Comparison of ENCODE assay signal across 2 cellular contexts in the genomic region with DNA sequence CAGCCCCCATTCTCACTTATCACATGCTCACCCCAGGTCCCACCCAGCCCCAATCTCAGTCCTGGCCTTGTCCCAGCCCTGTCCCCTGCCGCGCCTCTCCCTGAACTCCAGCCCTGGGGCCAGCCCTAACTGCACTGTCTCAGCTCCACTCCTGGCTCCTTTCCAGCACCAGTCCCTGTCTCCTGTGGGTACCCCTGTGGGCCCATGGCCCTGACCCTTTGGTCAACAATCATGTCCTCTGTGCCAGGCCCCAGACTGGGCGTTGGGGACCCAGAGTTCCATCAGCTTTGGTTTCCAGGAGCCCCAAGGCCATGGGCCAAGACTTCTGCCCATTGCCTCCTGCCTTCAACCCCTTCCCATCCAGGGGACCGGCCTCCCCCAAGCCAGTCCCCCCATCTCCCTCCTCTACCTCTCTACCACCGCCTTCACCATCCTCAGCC.
TF ChIP-seq lines count a peak whose summit lies in the region.

No MANE protein-coding gene starts in this region.

TF ChIP-seq in SK-N-SH, 30 proteins besides CTCF, POLR2A, EP300 and RAD21:
- TF ChIP-seq SIN3A (IDR thresholded peaks at IDR 0.05; ENCODE audit: borderline replicate concordance, low read depth, low read length): no peak
- TF ChIP-seq, protein P1, sequence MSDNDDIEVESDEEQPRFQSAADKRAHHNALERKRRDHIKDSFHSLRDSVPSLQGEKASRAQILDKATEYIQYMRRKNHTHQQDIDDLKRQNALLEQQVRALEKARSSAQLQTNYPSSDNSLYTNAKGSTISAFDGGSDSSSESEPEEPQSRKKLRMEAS (IDR thresholded peaks at IDR 0.05; ENCODE audit: low read depth): no peak
- no peak for TF ChIP-seq FOSL2 (IDR thresholded peaks at IDR 0.05; ENCODE audit: borderline replicate concordance, low read depth)
- no peak for TF ChIP-seq YY1 (IDR thresholded peaks at IDR 0.05; ENCODE audit: low read depth)
- TF ChIP-seq FOXJ3 (CRISPR knock-in tag; IDR thresholded peaks at IDR 0.05): no peak
- TF ChIP-seq, protein P2, sequence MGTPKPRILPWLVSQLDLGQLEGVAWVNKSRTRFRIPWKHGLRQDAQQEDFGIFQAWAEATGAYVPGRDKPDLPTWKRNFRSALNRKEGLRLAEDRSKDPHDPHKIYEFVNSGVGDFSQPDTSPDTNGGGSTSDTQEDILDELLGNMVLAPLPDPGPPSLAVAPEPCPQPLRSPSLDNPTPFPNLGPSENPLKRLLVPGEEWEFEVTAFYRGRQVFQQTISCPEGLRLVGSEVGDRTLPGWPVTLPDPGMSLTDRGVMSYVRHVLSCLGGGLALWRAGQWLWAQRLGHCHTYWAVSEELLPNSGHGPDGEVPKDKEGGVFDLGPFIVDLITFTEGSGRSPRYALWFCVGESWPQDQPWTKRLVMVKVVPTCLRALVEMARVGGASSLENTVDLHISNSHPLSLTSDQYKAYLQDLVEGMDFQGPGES (IDR thresholded peaks at IDR 0.05; ENCODE audit: low read depth, low read length): no peak
- no peak for TF ChIP-seq MEF2A (IDR thresholded peaks at IDR 0.05; ENCODE audit: borderline replicate concordance, low read depth)
- TF ChIP-seq TCF12 (IDR thresholded peaks at IDR 0.05): no peak
- TF ChIP-seq NFIC (IDR thresholded peaks at IDR 0.05; ENCODE audit: borderline replicate concordance): no peak
- TF ChIP-seq TAF1 (IDR thresholded peaks at IDR 0.05; ENCODE audit: borderline replicate concordance, low read depth, low read length): no peak
- TF ChIP-seq, protein P3, sequence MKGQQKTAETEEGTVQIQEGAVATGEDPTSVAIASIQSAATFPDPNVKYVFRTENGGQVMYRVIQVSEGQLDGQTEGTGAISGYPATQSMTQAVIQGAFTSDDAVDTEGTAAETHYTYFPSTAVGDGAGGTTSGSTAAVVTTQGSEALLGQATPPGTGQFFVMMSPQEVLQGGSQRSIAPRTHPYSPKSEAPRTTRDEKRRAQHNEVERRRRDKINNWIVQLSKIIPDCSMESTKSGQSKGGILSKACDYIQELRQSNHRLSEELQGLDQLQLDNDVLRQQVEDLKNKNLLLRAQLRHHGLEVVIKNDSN (IDR thresholded peaks at IDR 0.05; ENCODE audit: borderline replicate concordance, low read depth): no peak
- TF ChIP-seq, protein P4, sequence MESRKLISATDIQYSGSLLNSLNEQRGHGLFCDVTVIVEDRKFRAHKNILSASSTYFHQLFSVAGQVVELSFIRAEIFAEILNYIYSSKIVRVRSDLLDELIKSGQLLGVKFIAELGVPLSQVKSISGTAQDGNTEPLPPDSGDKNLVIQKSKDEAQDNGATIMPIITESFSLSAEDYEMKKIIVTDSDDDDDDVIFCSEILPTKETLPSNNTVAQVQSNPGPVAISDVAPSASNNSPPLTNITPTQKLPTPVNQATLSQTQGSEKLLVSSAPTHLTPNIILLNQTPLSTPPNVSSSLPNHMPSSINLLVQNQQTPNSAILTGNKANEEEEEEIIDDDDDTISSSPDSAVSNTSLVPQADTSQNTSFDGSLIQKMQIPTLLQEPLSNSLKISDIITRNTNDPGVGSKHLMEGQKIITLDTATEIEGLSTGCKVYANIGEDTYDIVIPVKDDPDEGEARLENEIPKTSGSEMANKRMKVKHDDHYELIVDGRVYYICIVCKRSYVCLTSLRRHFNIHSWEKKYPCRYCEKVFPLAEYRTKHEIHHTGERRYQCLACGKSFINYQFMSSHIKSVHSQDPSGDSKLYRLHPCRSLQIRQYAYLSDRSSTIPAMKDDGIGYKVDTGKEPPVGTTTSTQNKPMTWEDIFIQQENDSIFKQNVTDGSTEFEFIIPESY (IDR thresholded peaks at IDR 0.05; ENCODE audit: borderline replicate concordance, low read depth): no peak
- no peak for TF ChIP-seq POLR2AphosphoS5 (IDR thresholded peaks at IDR 0.05; ENCODE audit: low read depth, low read length)
- TF ChIP-seq JUND (IDR thresholded peaks at IDR 0.05): no peak
TF ChIP-seq in SK-N-SH: peak in this region for 0.

TF ChIP-seq in SK-N-SH treated with all-trans-retinoic acid at 6 μM for 48 hours, 23 proteins besides CTCF, POLR2A, EP300 and RAD21:
- TF ChIP-seq ARNTL (CRISPR knock-in tag; IDR thresholded peaks at IDR 0.05; ENCODE audit: borderline replicate concordance, low read depth) (no peak), ZNF8 (CRISPR knock-in tag; IDR thresholded peaks at IDR 0.05) (no peak), RARB (CRISPR knock-in tag; IDR thresholded peaks at IDR 0.05) (no peak), ZNF70 (CRISPR knock-in tag; IDR thresholded peaks at IDR 0.05) (no peak), ESRRG (CRISPR knock-in tag; IDR thresholded peaks at IDR 0.05) (no peak), BACH2 (CRISPR knock-in tag; IDR thresholded peaks at IDR 0.05; ENCODE audit: borderline replicate concordance) (no peak), ZC3H10 (CRISPR knock-in tag; IDR thresholded peaks at IDR 0.05) (no peak), ZFP3 (CRISPR knock-in tag; IDR thresholded peaks at IDR 0.05) (no peak), GLIS3 (CRISPR knock-in tag; IDR thresholded peaks at IDR 0.05) (no peak), SNAI2 (CRISPR knock-in tag; IDR thresholded peaks at IDR 0.05) (no peak), ZNF565 (CRISPR knock-in tag; conservative IDR thresholded peaks at IDR 0.05; ENCODE audit: low read depth) (no peak), ZFP30 (CRISPR knock-in tag; IDR thresholded peaks at IDR 0.05) (no peak), CSDC2 (CRISPR knock-in tag; IDR thresholded peaks at IDR 0.05) (no peak), TOX (CRISPR knock-in tag; IDR thresholded peaks at IDR 0.05; ENCODE audit: borderline replicate concordance) (no peak), ISL1 (CRISPR knock-in tag; IDR thresholded peaks at IDR 0.05) (no peak)
- TF ChIP-seq, protein P5, sequence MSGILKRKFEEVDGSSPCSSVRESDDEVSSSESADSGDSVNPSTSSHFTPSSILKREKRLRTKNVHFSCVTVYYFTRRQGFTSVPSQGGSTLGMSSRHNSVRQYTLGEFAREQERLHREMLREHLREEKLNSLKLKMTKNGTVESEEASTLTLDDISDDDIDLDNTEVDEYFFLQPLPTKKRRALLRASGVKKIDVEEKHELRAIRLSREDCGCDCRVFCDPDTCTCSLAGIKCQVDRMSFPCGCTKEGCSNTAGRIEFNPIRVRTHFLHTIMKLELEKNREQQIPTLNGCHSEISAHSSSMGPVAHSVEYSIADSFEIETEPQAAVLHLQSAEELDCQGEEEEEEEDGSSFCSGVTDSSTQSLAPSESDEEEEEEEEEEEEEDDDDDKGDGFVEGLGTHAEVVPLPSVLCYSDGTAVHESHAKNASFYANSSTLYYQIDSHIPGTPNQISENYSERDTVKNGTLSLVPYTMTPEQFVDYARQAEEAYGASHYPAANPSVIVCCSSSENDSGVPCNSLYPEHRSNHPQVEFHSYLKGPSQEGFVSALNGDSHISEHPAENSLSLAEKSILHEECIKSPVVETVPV (CRISPR knock-in tag; IDR thresholded peaks at IDR 0.05): no peak
- TF ChIP-seq, protein P6, sequence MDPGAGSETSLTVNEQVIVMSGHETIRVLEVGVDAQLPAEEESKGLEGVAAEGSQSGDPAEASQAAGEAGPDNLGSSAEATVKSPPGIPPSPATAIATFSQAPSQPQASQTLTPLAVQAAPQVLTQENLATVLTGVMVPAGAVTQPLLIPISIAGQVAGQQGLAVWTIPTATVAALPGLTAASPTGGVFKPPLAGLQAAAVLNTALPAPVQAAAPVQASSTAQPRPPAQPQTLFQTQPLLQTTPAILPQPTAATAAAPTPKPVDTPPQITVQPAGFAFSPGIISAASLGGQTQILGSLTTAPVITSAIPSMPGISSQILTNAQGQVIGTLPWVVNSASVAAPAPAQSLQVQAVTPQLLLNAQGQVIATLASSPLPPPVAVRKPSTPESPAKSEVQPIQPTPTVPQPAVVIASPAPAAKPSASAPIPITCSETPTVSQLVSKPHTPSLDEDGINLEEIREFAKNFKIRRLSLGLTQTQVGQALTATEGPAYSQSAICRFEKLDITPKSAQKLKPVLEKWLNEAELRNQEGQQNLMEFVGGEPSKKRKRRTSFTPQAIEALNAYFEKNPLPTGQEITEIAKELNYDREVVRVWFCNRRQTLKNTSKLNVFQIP (CRISPR knock-in tag; IDR thresholded peaks at IDR 0.05; ENCODE audit: borderline replicate concordance, low read depth): no peak
- TF ChIP-seq, protein P7, sequence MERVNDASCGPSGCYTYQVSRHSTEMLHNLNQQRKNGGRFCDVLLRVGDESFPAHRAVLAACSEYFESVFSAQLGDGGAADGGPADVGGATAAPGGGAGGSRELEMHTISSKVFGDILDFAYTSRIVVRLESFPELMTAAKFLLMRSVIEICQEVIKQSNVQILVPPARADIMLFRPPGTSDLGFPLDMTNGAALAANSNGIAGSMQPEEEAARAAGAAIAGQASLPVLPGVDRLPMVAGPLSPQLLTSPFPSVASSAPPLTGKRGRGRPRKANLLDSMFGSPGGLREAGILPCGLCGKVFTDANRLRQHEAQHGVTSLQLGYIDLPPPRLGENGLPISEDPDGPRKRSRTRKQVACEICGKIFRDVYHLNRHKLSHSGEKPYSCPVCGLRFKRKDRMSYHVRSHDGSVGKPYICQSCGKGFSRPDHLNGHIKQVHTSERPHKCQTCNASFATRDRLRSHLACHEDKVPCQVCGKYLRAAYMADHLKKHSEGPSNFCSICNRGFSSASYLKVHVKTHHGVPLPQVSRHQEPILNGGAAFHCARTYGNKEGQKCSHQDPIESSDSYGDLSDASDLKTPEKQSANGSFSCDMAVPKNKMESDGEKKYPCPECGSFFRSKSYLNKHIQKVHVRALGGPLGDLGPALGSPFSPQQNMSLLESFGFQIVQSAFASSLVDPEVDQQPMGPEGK (CRISPR knock-in tag; IDR thresholded peaks at IDR 0.05; ENCODE audit: borderline replicate concordance): no peak
- TF ChIP-seq, protein P8, sequence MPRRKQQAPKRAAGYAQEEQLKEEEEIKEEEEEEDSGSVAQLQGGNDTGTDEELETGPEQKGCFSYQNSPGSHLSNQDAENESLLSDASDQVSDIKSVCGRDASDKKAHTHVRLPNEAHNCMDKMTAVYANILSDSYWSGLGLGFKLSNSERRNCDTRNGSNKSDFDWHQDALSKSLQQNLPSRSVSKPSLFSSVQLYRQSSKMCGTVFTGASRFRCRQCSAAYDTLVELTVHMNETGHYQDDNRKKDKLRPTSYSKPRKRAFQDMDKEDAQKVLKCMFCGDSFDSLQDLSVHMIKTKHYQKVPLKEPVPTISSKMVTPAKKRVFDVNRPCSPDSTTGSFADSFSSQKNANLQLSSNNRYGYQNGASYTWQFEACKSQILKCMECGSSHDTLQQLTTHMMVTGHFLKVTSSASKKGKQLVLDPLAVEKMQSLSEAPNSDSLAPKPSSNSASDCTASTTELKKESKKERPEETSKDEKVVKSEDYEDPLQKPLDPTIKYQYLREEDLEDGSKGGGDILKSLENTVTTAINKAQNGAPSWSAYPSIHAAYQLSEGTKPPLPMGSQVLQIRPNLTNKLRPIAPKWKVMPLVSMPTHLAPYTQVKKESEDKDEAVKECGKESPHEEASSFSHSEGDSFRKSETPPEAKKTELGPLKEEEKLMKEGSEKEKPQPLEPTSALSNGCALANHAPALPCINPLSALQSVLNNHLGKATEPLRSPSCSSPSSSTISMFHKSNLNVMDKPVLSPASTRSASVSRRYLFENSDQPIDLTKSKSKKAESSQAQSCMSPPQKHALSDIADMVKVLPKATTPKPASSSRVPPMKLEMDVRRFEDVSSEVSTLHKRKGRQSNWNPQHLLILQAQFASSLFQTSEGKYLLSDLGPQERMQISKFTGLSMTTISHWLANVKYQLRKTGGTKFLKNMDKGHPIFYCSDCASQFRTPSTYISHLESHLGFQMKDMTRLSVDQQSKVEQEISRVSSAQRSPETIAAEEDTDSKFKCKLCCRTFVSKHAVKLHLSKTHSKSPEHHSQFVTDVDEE (CRISPR knock-in tag; IDR thresholded peaks at IDR 0.05): no peak
- TF ChIP-seq, protein P9, sequence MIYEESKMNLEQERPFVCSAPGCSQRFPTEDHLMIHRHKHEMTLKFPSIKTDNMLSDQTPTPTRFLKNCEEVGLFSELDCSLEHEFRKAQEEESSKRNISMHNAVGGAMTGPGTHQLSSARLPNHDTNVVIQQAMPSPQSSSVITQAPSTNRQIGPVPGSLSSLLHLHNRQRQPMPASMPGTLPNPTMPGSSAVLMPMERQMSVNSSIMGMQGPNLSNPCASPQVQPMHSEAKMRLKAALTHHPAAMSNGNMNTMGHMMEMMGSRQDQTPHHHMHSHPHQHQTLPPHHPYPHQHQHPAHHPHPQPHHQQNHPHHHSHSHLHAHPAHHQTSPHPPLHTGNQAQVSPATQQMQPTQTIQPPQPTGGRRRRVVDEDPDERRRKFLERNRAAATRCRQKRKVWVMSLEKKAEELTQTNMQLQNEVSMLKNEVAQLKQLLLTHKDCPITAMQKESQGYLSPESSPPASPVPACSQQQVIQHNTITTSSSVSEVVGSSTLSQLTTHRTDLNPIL (CRISPR knock-in tag; IDR thresholded peaks at IDR 0.05; ENCODE audit: low read depth): no peak
